In the genomic region with DNA sequence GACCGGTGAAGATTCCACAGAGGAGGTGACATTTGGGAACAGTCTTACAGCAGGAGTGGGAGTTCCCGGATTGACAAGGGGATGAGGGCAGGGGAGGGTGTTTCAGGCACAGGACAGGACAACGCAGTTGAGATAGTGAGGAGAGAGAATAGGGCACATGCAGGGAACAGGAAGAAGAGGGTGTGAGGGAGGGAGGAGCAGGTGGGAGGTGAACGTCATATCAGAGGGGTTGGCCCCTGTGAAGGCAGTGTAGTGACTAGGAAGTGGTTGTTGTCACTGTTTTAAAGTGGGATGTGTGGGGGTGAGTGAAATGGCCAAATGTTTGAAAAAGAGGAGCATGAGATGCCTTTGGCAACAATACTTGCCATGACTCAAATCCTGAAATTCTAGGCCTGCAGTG, we compare ENCODE assay signal across 10 cellular contexts. TPM values are rescaled to one million over a fixed set of nuclear protein-coding genes. Genes with fewer than 3 reads are reported as not detected.
DNase-seq lines count a peak whose midpoint lies in the region; ATAC-seq and TF ChIP-seq lines count a peak whose summit lies in the region.
"Had no signal": no experiment of that assay in that cellular context is flagged by ENCODE, and none has a peak within 500 bp of the region (broad histone marks: within the 10 kb centered on the region; RNA-seq: fewer than 3 reads in every experiment).

No MANE protein-coding gene starts in this region.

- H3K36me3 Mint-ChIP-seq in activated CD4-positive, alpha-beta T cell treated with anti-CD3 and anti-CD28 coated beads, Interleukin-2, amount 10 ng/mL, durations not matched to agents 7 days and 5 days (ENCODE audit: low read depth), result peaks cover 67% of the 10 kb centered on the region
- H3K36me3 Mint-ChIP-seq in central memory CD8-positive, alpha-beta T cell (ENCODE audit: insufficient read depth), result peaks cover 8% of the 10 kb centered on the region
- peaks cover 72% of the 10 kb centered on the region for H3K36me3 Mint-ChIP-seq in stimulated activated memory B cell treated with anti-CD40 and anti-IgM and Interleukin-4, amounts not matched to agents 10 μg/mL and 1 μg/mL and 100 μg/mL, for 72 hours

- no peak overlapping the region for H3K27ac ChIP-seq in prostate gland

- H3K9me3 ChIP-seq in prostate gland, result no peaks in the 10 kb centered on the region
- H3K9me3 ChIP-seq: SK-N-SH had no signal

- peak; percentile 49 for DNase-seq in activated CD4-positive, alpha-beta T cell treated with anti-CD3 and anti-CD28 coated beads, Interleukin-2, amount 10 ng/mL, durations not matched to agents 7 days and 5 days
- DNase-seq in central memory CD8-positive, alpha-beta T cell (ENCODE audit: low spot score in 2 of 2), result peak; percentile 21 to 59
- no peak for DNase-seq in prostate gland (ENCODE audit: low spot score)
- DNase-seq: NCI-H226, SK-N-SH had no signal

- peaks cover 13% of the 10 kb centered on the region for H3K9me3 Mint-ChIP-seq in activated CD4-positive, alpha-beta T cell treated with anti-CD3 and anti-CD28 coated beads, Interleukin-2, amount 10 ng/mL, durations not matched to agents 7 days and 5 days
- no peaks in the 10 kb centered on the region for H3K9me3 Mint-ChIP-seq in central memory CD8-positive, alpha-beta T cell
- no peaks in the 10 kb centered on the region for H3K9me3 Mint-ChIP-seq in stimulated activated memory B cell treated with anti-CD40 and anti-IgM and Interleukin-4, amounts not matched to agents 10 μg/mL and 1 μg/mL and 100 μg/mL, for 72 hours

- CTCF ChIA-PET in activated CD4-positive, alpha-beta T cell treated with anti-CD3 and anti-CD28 coated beads, Interleukin-2, amount 10 ng/mL, durations not matched to agents 7 days and 5 days (lab: Charles Lee), result no interaction called here

- no peak overlapping the region for H3K4me3 ChIP-seq in prostate gland

- no peaks in the 10 kb centered on the region for H3K27me3 ChIP-seq in prostate gland (replicated peaks; ENCODE audit: insufficient read depth)

- WGBS in prostate gland, result 68% methylated on average over 4 of the region's 4 CpGs

- H3K4me1 Mint-ChIP-seq in activated CD4-positive, alpha-beta T cell treated with anti-CD3 and anti-CD28 coated beads, Interleukin-2, amount 10 ng/mL, durations not matched to agents 7 days and 5 days, result peaks cover 73% of the 10 kb centered on the region
- peaks cover 84% of the 10 kb centered on the region for H3K4me1 Mint-ChIP-seq in central memory CD8-positive, alpha-beta T cell
- peaks cover 96% of the 10 kb centered on the region for H3K4me1 Mint-ChIP-seq in stimulated activated memory B cell treated with anti-CD40 and anti-IgM and Interleukin-4, amounts not matched to agents 10 μg/mL and 1 μg/mL and 100 μg/mL, for 72 hours
- H3K4me1 Mint-ChIP-seq: neural crest cell had no signal

- H3K4me1 ChIP-seq in prostate gland (replicated peaks), result no peaks in the 10 kb centered on the region

- no peaks in the 10 kb centered on the region for H3K36me3 ChIP-seq in prostate gland

- TF ChIP-seq POLR2A in prostate gland (IDR thresholded peaks at IDR 0.05), result no peak

- ATAC-seq in GM21825 (IDR thresholded peaks at IDR 0.05; ENCODE audit: unreplicated experiment), result peak; percentile 39
- peak; percentile 100 for ATAC-seq in central memory CD8-positive, alpha-beta T cell (replicated peaks; ENCODE audit: extremely low read depth, poor library complexity, severe bottlenecking)
- peak; percentile 82 for ATAC-seq in stimulated activated memory B cell treated with anti-CD40 and anti-IgM and Interleukin-4, amounts not matched to agents 10 μg/mL and 1 μg/mL and 100 μg/mL, for 72 hours
- ATAC-seq in GM21619 (IDR thresholded peaks at IDR 0.05; ENCODE audit: unreplicated experiment), result no peak
- ATAC-seq in HG02840 (IDR thresholded peaks at IDR 0.05; ENCODE audit: low FRiP score, unreplicated experiment), result no peak

- H3K27me3 Mint-ChIP-seq in activated CD4-positive, alpha-beta T cell treated with anti-CD3 and anti-CD28 coated beads, Interleukin-2, amount 10 ng/mL, durations not matched to agents 7 days and 5 days, result no peaks in the 10 kb centered on the region
- H3K27me3 Mint-ChIP-seq in central memory CD8-positive, alpha-beta T cell, result no peaks in the 10 kb centered on the region
- no peaks in the 10 kb centered on the region for H3K27me3 Mint-ChIP-seq in stimulated activated memory B cell treated with anti-CD40 and anti-IgM and Interleukin-4, amounts not matched to agents 10 μg/mL and 1 μg/mL and 100 μg/mL, for 72 hours

- H3K4me3 Mint-ChIP-seq in activated CD4-positive, alpha-beta T cell treated with anti-CD3 and anti-CD28 coated beads, Interleukin-2, amount 10 ng/mL, durations not matched to agents 7 days and 5 days, result no peak overlapping the region
- H3K4me3 Mint-ChIP-seq in central memory CD8-positive, alpha-beta T cell, result peak overlapping the region; percentile 58
- no peak overlapping the region for H3K4me3 Mint-ChIP-seq in stimulated activated memory B cell treated with anti-CD40 and anti-IgM and Interleukin-4, amounts not matched to agents 10 μg/mL and 1 μg/mL and 100 μg/mL, for 72 hours
- H3K4me3 Mint-ChIP-seq: neural crest cell had no signal

- peak overlapping the region; percentile 37 for H3K27ac Mint-ChIP-seq in activated CD4-positive, alpha-beta T cell treated with anti-CD3 and anti-CD28 coated beads, Interleukin-2, amount 10 ng/mL, durations not matched to agents 7 days and 5 days
- H3K27ac Mint-ChIP-seq in central memory CD8-positive, alpha-beta T cell (ENCODE audit: low read depth), result peak overlapping the region; percentile 32
- H3K27ac Mint-ChIP-seq in stimulated activated memory B cell treated with anti-CD40 and anti-IgM and Interleukin-4, amounts not matched to agents 10 μg/mL and 1 μg/mL and 100 μg/mL, for 72 hours, result peak overlapping the region; percentile 82

- TF ChIP-seq CTCF in prostate gland (IDR thresholded peaks at IDR 0.05), result no peak

- POLR2A ChIA-PET in activated CD4-positive, alpha-beta T cell treated with anti-CD3 and anti-CD28 coated beads, Interleukin-2, amount 10 ng/mL, durations not matched to agents 7 days and 5 days (lab: Charles Lee), result no interaction called here

- intact Hi-C loops in prostate gland (cut with DNase I), result no loop called here

RNA-seq across cellular contexts. Expression of a gene that starts 12.2 kb away (rescaled TPM):
- 10 to 100 TPM; 77.8 to 81.0 TPM for total RNA-seq in activated CD4-positive, alpha-beta T cell treated with anti-CD3 and anti-CD28 coated beads, Interleukin-2, amount 10 ng/mL, durations not matched to agents 7 days and 5 days
- 10 to 100 TPM in 1 of 2 donors, 1 to 10 TPM in 1; 2.9 to 28.6 TPM for total RNA-seq in prostate gland

Comparison
In these comparisons a context has a peak if more than half of its experiments do, and no peak if none do; other contexts are left out.
1. ATAC-seq: peak in GM21825 (single experiment), central memory CD8-positive, alpha-beta T cell (single experiment) and stimulated activated memory B cell treated with anti-CD40 and anti-IgM and Interleukin-4, amounts not matched to agents 10 μg/mL and 1 μg/mL and 100 μg/mL, for 72 hours (single experiment); none in GM21619 (single experiment) and HG02840 (single experiment).
2. H3K27ac Mint-ChIP-seq: peak in every context shown above with its lines; median percentile 82 in stimulated activated memory B cell treated with anti-CD40 and anti-IgM and Interleukin-4, amounts not matched to agents 10 μg/mL and 1 μg/mL and 100 μg/mL, for 72 hours; 37 in activated CD4-positive, alpha-beta T cell treated with anti-CD3 and anti-CD28 coated beads, Interleukin-2, amount 10 ng/mL, durations not matched to agents 7 days and 5 days; 32 in central memory CD8-positive, alpha-beta T cell.